ENCODE assay signal across 8 cellular contexts in genomic region chr6:40719671-40720374, GRCh38.
DNase-seq lines count a peak whose midpoint lies in the region; ATAC-seq and TF ChIP-seq lines count a peak whose summit lies in the region.

No MANE protein-coding gene starts in this region.

- no peaks in the 10 kb centered on the region for H3K36me3 Mint-ChIP-seq in nephron (ENCODE audit: low read depth)
- no peaks in the 10 kb centered on the region for H3K36me3 Mint-ChIP-seq in activated CD4-positive, alpha-beta memory T cell treated with anti-CD3 and anti-CD28 coated beads, Interleukin-2, amount 10 ng/mL, durations not matched to agents 7 days and 5 days (ENCODE audit: low read depth)

- peak; percentile 42 for DNase-seq in Daoy (ENCODE audit: low read depth)
- peak; percentile 56 for DNase-seq in NCI-H2171 (lab: John Stamatoyannopoulos, UW)
- no peak for DNase-seq in cerebellar cortex (ENCODE audit: low spot score)
- DNase-seq in activated CD4-positive, alpha-beta memory T cell treated with anti-CD3 and anti-CD28 coated beads, Interleukin-2, amount 10 ng/mL, durations not matched to agents 7 days and 5 days, result no peak
- DNase-seq in cerebellar nuclear complex (lab: John Stamatoyannopoulos, UW), result no peak

- peaks cover 9% of the 10 kb centered on the region for H3K27me3 Mint-ChIP-seq in nephron (ENCODE audit: low read depth)
- H3K27me3 Mint-ChIP-seq in activated CD4-positive, alpha-beta memory T cell treated with anti-CD3 and anti-CD28 coated beads, Interleukin-2, amount 10 ng/mL, durations not matched to agents 7 days and 5 days, result peaks cover 4% of the 10 kb centered on the region

- TF ChIP-seq CTCF in nephron (IDR thresholded peaks at IDR 0.05; ENCODE audit: unreplicated experiment in 3 of 3), result no peak

- CTCF ChIA-PET in activated CD4-positive, alpha-beta memory T cell treated with anti-CD3 and anti-CD28 coated beads, Interleukin-2, amount 10 ng/mL, durations not matched to agents 7 days and 5 days (lab: Charles Lee), result no interaction called here

- POLR2A ChIA-PET in activated CD4-positive, alpha-beta memory T cell treated with anti-CD3 and anti-CD28 coated beads, Interleukin-2, amount 10 ng/mL, durations not matched to agents 7 days and 5 days (lab: Charles Lee), result no interaction called here

- peak overlapping the region; percentile 52 for H3K27ac ChIP-seq in cingulate gyrus (ENCODE audit: low read depth, low read length)

- H3K9me3 Mint-ChIP-seq in nephron, result no peaks in the 10 kb centered on the region
- no peaks in the 10 kb centered on the region for H3K9me3 Mint-ChIP-seq in activated CD4-positive, alpha-beta memory T cell treated with anti-CD3 and anti-CD28 coated beads, Interleukin-2, amount 10 ng/mL, durations not matched to agents 7 days and 5 days

- peak; percentile 82 for ATAC-seq in GM21529 (IDR thresholded peaks at IDR 0.05; ENCODE audit: unreplicated experiment)

- H3K4me1 Mint-ChIP-seq in nephron, result peaks cover 68% of the 10 kb centered on the region
- H3K4me1 Mint-ChIP-seq in activated CD4-positive, alpha-beta memory T cell treated with anti-CD3 and anti-CD28 coated beads, Interleukin-2, amount 10 ng/mL, durations not matched to agents 7 days and 5 days, result peaks cover 4% of the 10 kb centered on the region

- H3K4me3 Mint-ChIP-seq in nephron, result peak overlapping the region; percentile 17 to 34 (median 22)
- no peak overlapping the region for H3K4me3 Mint-ChIP-seq in activated CD4-positive, alpha-beta memory T cell treated with anti-CD3 and anti-CD28 coated beads, Interleukin-2, amount 10 ng/mL, durations not matched to agents 7 days and 5 days

- peak overlapping the region; percentile 91 to 97 (median 93) for H3K27ac Mint-ChIP-seq in nephron
- no peak overlapping the region for H3K27ac Mint-ChIP-seq in activated CD4-positive, alpha-beta memory T cell treated with anti-CD3 and anti-CD28 coated beads, Interleukin-2, amount 10 ng/mL, durations not matched to agents 7 days and 5 days

Comparison
In these comparisons a context has a peak if more than half of its experiments do, and no peak if none do; other contexts are left out.
1. DNase-seq: peak in Daoy (single experiment) and NCI-H2171 (single experiment); none in cerebellar cortex (single experiment), activated CD4-positive, alpha-beta memory T cell treated with anti-CD3 and anti-CD28 coated beads, Interleukin-2, amount 10 ng/mL, durations not matched to agents 7 days and 5 days (single experiment) and cerebellar nuclear complex (0 of 2).